ENCODE assay signal across 8 cellular contexts in genomic region chr20:24149881-24150307, GRCh38.
A peak's percentile ranks its signal among the peaks of the same experiment; 100 is the strongest.
DNase-seq lines count a peak whose midpoint lies in the region; ATAC-seq and TF ChIP-seq lines count a peak whose summit lies in the region.

No MANE protein-coding gene starts in this region.

- no peak overlapping the region for H3K9ac ChIP-seq in BLaER1
- no peak overlapping the region for H3K9ac ChIP-seq in liver (ENCODE audit: low read depth in 1 of 2, low read length in 2 of 2)

- CTCF ChIA-PET in activated CD4-positive, alpha-beta memory T cell treated with anti-CD3 and anti-CD28 coated beads for 36 hours (lab: Charles Lee) = no interaction called here

- H3K4me1 Mint-ChIP-seq in activated T-helper 17 cell treated with anti-CD3 and anti-CD28 coated beads, Interleukin-2, amount 50 U/mL, for 72 hours = no peaks in the 10 kb centered on the region
- no peaks in the 10 kb centered on the region for H3K4me1 Mint-ChIP-seq in activated CD4-positive, alpha-beta memory T cell treated with anti-CD3 and anti-CD28 coated beads for 36 hours (ENCODE audit: low read depth)

- no peaks in the 10 kb centered on the region for H3K27me3 ChIP-seq in BLaER1
- no peaks in the 10 kb centered on the region for H3K27me3 ChIP-seq in brain microvascular endothelial cell (replicated peaks)
- no peaks in the 10 kb centered on the region for H3K27me3 ChIP-seq in liver (ENCODE audit: control insufficient read depth in 4 of 4, insufficient read depth in 4 of 4, low read length in 3 of 4)

- H3K27ac ChIP-seq in BLaER1 (peak overlapping the region; percentile 86), brain microvascular endothelial cell (no peak overlapping the region), liver (ENCODE audit: low read depth in 1 of 2, low read length in 2 of 2) (peak overlapping the region; percentile 48 to 71)

- in situ Hi-C loops in brain microvascular endothelial cell (cut with HindIII; ENCODE audit: low pct_ligation_motif_present, low sequenced_read_pairs) = no loop called here

- no peaks in the 10 kb centered on the region for H3K36me3 Mint-ChIP-seq in activated T-helper 17 cell treated with anti-CD3 and anti-CD28 coated beads, Interleukin-2, amount 50 U/mL, for 72 hours (ENCODE audit: low read depth)
- no peaks in the 10 kb centered on the region for H3K36me3 Mint-ChIP-seq in activated CD4-positive, alpha-beta memory T cell treated with anti-CD3 and anti-CD28 coated beads for 36 hours

- H3K9me3 Mint-ChIP-seq in activated T-helper 17 cell treated with anti-CD3 and anti-CD28 coated beads, Interleukin-2, amount 50 U/mL, for 72 hours = peaks cover 4% of the 10 kb centered on the region
- H3K9me3 Mint-ChIP-seq in activated CD4-positive, alpha-beta memory T cell treated with anti-CD3 and anti-CD28 coated beads for 36 hours = peaks cover 6% of the 10 kb centered on the region

- POLR2A ChIA-PET in activated CD4-positive, alpha-beta memory T cell treated with anti-CD3 and anti-CD28 coated beads for 36 hours (lab: Charles Lee) = no interaction called here

- H3K36me3 ChIP-seq in BLaER1 (no peaks in the 10 kb centered on the region), brain microvascular endothelial cell (replicated peaks) (no peaks in the 10 kb centered on the region), liver (ENCODE audit: control insufficient read depth in 4 of 4, insufficient read depth in 3 of 4, low read depth in 1 of 4, low read length in 3 of 4) (no peaks in the 10 kb centered on the region)

- no peak overlapping the region for H3K4me3 Mint-ChIP-seq in activated T-helper 17 cell treated with anti-CD3 and anti-CD28 coated beads, Interleukin-2, amount 50 U/mL, for 72 hours
- no peak overlapping the region for H3K4me3 Mint-ChIP-seq in activated CD4-positive, alpha-beta memory T cell treated with anti-CD3 and anti-CD28 coated beads for 36 hours

- TF ChIP-seq CTCF in HFF-Myc (IDR thresholded peaks at IDR 0.05; ENCODE audit: low read depth, low read length, missing control alignments) = peak; percentile 29
- peak; percentile 63 for TF ChIP-seq CTCF in brain microvascular endothelial cell (IDR thresholded peaks at IDR 0.05; ENCODE audit: low read depth, low read length, missing control alignments)
- TF ChIP-seq CTCF in liver (IDR thresholded peaks at IDR 0.05; ENCODE audit: low read depth, low read length, missing input control) = peak; percentile 87

- H3K4me1 ChIP-seq in BLaER1 (peaks cover 52% of the 10 kb centered on the region), liver (ENCODE audit: control insufficient read depth in 4 of 4, insufficient read depth in 4 of 4, low read length in 3 of 4) (peaks cover 0 to 22% (median 21%) of the 10 kb centered on the region in 4 donors)

- H3K9me3 ChIP-seq in BLaER1 (peaks cover 24% of the 10 kb centered on the region), liver (ENCODE audit: control insufficient read depth in 4 of 4, low read length in 3 of 4) (no peaks in the 10 kb centered on the region)

- no peak overlapping the region for H3K27ac Mint-ChIP-seq in activated T-helper 17 cell treated with anti-CD3 and anti-CD28 coated beads, Interleukin-2, amount 50 U/mL, for 72 hours
- no peak overlapping the region for H3K27ac Mint-ChIP-seq in activated CD4-positive, alpha-beta memory T cell treated with anti-CD3 and anti-CD28 coated beads for 36 hours

- H4K20me1 ChIP-seq in BLaER1 = no peaks in the 10 kb centered on the region

- intact Hi-C loops in activated CD4-positive, alpha-beta memory T cell treated with anti-CD3 and anti-CD28 coated beads for 36 hours (cut with micrococcal nuclease) = no loop called here

- no peak overlapping the region for H3K4me2 ChIP-seq in BLaER1

- WGBS in liver = 25% methylated on average over 10 of the region's 10 CpGs

- peaks cover 29% of the 10 kb centered on the region for H3K27me3 Mint-ChIP-seq in activated T-helper 17 cell treated with anti-CD3 and anti-CD28 coated beads, Interleukin-2, amount 50 U/mL, for 72 hours
- peaks cover 19% of the 10 kb centered on the region for H3K27me3 Mint-ChIP-seq in activated CD4-positive, alpha-beta memory T cell treated with anti-CD3 and anti-CD28 coated beads for 36 hours

- TF ChIP-seq RAD21 in liver (IDR thresholded peaks at IDR 0.05) = peak; percentile 71 to 76

- no peak for ATAC-seq in activated T-helper 17 cell treated with anti-CD3 and anti-CD28 coated beads, Interleukin-2, amount 50 U/mL, for 72 hours (replicated peaks)
- ATAC-seq in HG02870 (IDR thresholded peaks at IDR 0.05; ENCODE audit: unreplicated experiment) = no peak
- ATAC-seq in HG03196 (IDR thresholded peaks at IDR 0.05; ENCODE audit: unreplicated experiment) = no peak

- H3K4me3 ChIP-seq in BLaER1 (no peak overlapping the region), HFF-Myc (replicated peaks; ENCODE audit: low read depth, low read length) (no peak overlapping the region), brain microvascular endothelial cell (ENCODE audit: low read depth, low read length) (no peak overlapping the region), liver (ENCODE audit: low read depth in 1 of 3, low read length in 3 of 3) (no peak overlapping the region)

- DNase-seq in HFF-Myc (ENCODE audit: extremely low read depth, low read depth) (no peak), brain microvascular endothelial cell (no peak)
- DNase-seq in activated CD4-positive, alpha-beta memory T cell treated with anti-CD3 and anti-CD28 coated beads for 36 hours = no peak

TF ChIP-seq in liver, 16 proteins besides CTCF, POLR2A, EP300 and RAD21:
- TF ChIP-seq ATF3 (IDR thresholded peaks at IDR 0.05) (no peak), GABPA (IDR thresholded peaks at IDR 0.05 in 1 of 2, conservative IDR thresholded peaks at IDR 0.05 in 1 of 2) (no peak), ZBTB33 (IDR thresholded peaks at IDR 0.05) (peak; percentile 88), YY1 (IDR thresholded peaks at IDR 0.05) (peak; percentile 83), FOXA2 (IDR thresholded peaks at IDR 0.05) (peak; percentile 91), REST (IDR thresholded peaks at IDR 0.05) (peak; percentile 44), HNF4A (conservative IDR thresholded peaks at IDR 0.05) (peak; percentile 94 to 97), FOXA1 (IDR thresholded peaks at IDR 0.05) (peak; percentile 74), HNF4G (IDR thresholded peaks at IDR 0.05) (peak; percentile 72), RXRA (IDR thresholded peaks at IDR 0.05) (peak; percentile 91 to 95), NR2F2 (IDR thresholded peaks at IDR 0.05) (no peak), JUND (IDR thresholded peaks at IDR 0.05) (peak in 1 of 2 donors; percentile 88), SP1 (IDR thresholded peaks at IDR 0.05) (peak; percentile 90), EGR1 (IDR thresholded peaks at IDR 0.05; ENCODE audit: low read depth in 2 of 2) (peak in 1 of 2 donors; percentile 71), MAX (IDR thresholded peaks at IDR 0.05) (peak; percentile 95), TAF1 (conservative IDR thresholded peaks at IDR 0.05) (no peak)
TF ChIP-seq in liver: peak in this region for 12.

Comparison
In these comparisons a context has a peak if more than half of its experiments do, and no peak if none do; other contexts are left out.
1. CTCF ChIP-seq: peak in every context shown above with its lines; median percentile 87 in liver; 63 in brain microvascular endothelial cell; 29 in HFF-Myc.